ENCODE assay signal across 8 cellular contexts in the genomic region with DNA sequence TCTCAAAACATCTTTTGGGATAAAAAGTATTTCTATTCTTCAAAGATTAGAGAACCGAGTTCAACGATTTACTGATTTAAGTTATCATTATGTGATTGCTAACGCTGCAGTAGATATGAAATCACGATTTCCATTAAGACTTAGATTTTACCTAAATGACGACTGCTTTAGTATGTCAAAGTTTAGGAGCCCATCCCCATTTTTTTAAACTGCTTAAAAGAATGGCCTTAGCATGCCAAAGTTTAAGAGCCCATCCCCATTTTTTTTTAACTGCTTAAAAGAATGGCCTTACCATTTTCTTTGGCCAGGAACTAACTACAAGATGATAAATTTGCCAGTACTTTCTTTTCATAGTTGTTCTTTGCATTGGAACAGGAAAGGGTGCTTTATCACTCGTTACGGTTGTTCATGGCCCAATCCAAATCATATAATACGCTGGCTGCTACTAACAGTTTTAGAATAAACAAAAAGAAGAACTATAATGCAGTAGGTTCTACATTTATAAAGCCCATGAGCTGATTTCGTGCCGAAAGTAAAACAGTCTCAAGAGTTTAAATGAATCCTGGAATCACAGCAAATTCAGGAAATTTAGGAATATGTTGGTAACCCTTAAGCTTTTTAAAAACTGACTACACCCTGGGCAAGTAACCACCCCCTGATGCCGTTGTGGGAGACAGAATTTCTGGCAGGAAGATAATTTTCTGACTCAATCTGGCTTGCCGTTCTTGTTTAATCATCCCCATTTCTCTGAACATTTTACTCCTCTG. TPM values are rescaled to one million over a fixed set of nuclear protein-coding genes. Genes with fewer than 3 reads are reported as not detected.
DNase-seq lines count a peak whose midpoint lies in the region; ATAC-seq and TF ChIP-seq lines count a peak whose summit lies in the region.

No MANE protein-coding gene starts in this region.

- TF ChIP-seq RAD21 in HCT116 (IDR thresholded peaks at IDR 0.05; ENCODE audit: low read depth) = no peak

- intact Hi-C loops in HCT116 (cut with micrococcal nuclease) = loop anchor here (5.0 kb wide), 1 partner anchor 35 kb away; no protein-coding TSS in a partner anchor
- intact Hi-C loops in activated T-helper 1 cell treated with anti-CD3 and anti-CD28 coated beads, Interleukin-12 subunit alpha, Interleukin-12 subunit beta, Interleukin-2, Interleukin-4 antibody, amounts not matched to agents 30 ng/mL and 10 ng/mL and 1 ng/mL, durations not matched to agents 14 hours and 24 hours and 36 hours (cut with micrococcal nuclease) = loop anchor here (5.0 to 10.0 kb wide), 3 partner anchors 295 to 795 kb away; a partner anchor contains a TSS

- peaks cover 10 to 31% of the 10 kb centered on the region in 2 experiments for H3K4me1 ChIP-seq in HCT116 (ENCODE audit: control insufficient read depth in 1 of 2, insufficient read depth in 2 of 2, low read length in 2 of 2)
- H3K4me1 ChIP-seq in hepatocyte (ENCODE audit: insufficient read depth) = peaks cover 5% of the 10 kb centered on the region

- H3K36me3 Mint-ChIP-seq in activated T-helper 1 cell treated with anti-CD3 and anti-CD28 coated beads, Interleukin-12 subunit alpha, Interleukin-12 subunit beta, Interleukin-2, Interleukin-4 antibody, amounts not matched to agents 30 ng/mL and 10 ng/mL and 1 ng/mL, durations not matched to agents 14 hours and 24 hours and 36 hours (ENCODE audit: low read depth) = peaks cover 11% of the 10 kb centered on the region
- peaks cover 23 to 26% of the 10 kb centered on the region in 2 donors for H3K36me3 Mint-ChIP-seq in stimulated activated naive B cell treated with anti-CD40 and anti-IgM and Interleukin-4, amounts not matched to agents 10 μg/mL and 1 μg/mL and 100 μg/mL, for 72 hours

- peak overlapping the region; percentile 97 for H3K4me2 ChIP-seq in HCT116 (ENCODE audit: low read length)
- H3K4me2 ChIP-seq in hepatocyte = peak overlapping the region; percentile 75

- H3K27me3 Mint-ChIP-seq in activated T-helper 1 cell treated with anti-CD3 and anti-CD28 coated beads, Interleukin-12 subunit alpha, Interleukin-12 subunit beta, Interleukin-2, Interleukin-4 antibody, amounts not matched to agents 30 ng/mL and 10 ng/mL and 1 ng/mL, durations not matched to agents 14 hours and 24 hours and 36 hours (ENCODE audit: insufficient read depth) = peaks cover 6% of the 10 kb centered on the region
- no peaks in the 10 kb centered on the region for H3K27me3 Mint-ChIP-seq in stimulated activated naive B cell treated with anti-CD40 and anti-IgM and Interleukin-4, amounts not matched to agents 10 μg/mL and 1 μg/mL and 100 μg/mL, for 72 hours

- H3K27ac Mint-ChIP-seq in activated T-helper 1 cell treated with anti-CD3 and anti-CD28 coated beads, Interleukin-12 subunit alpha, Interleukin-12 subunit beta, Interleukin-2, Interleukin-4 antibody, amounts not matched to agents 30 ng/mL and 10 ng/mL and 1 ng/mL, durations not matched to agents 14 hours and 24 hours and 36 hours = peak overlapping the region; percentile 94
- H3K27ac Mint-ChIP-seq in stimulated activated naive B cell treated with anti-CD40 and anti-IgM and Interleukin-4, amounts not matched to agents 10 μg/mL and 1 μg/mL and 100 μg/mL, for 72 hours = peak overlapping the region; percentile 97

- CTCF ChIA-PET in HCT116 (lab: Charles Lee) = no interaction called here

- no peak for TF ChIP-seq POLR2A in HCT116 (IDR thresholded peaks at IDR 0.05; ENCODE audit: borderline replicate concordance, extremely low read depth, insufficient read depth, insufficient read length)

- H2AFZ ChIP-seq in HCT116 (ENCODE audit: low read depth, low read length, poor library complexity, severe bottlenecking) = peak overlapping the region; percentile 37
- H2AFZ ChIP-seq in hepatocyte = peak overlapping the region; percentile 59

- H3K4me3 ChIP-seq in HCT116 (replicated peaks in 1 of 2; ENCODE audit: low read depth in 1 of 2, low read length in 2 of 2) (peak overlapping the region; percentile 21 to 85), hepatocyte (peak overlapping the region; percentile 43)

- TSS peak; percentile 83 for BruUV-seq in HCT116 (replicated peaks; lab: Mats Ljungman, UMichigan)

- H3K9me3 ChIP-seq in HCT116 (ENCODE audit: control insufficient read depth in 1 of 2, insufficient read depth in 1 of 2, low read depth in 1 of 2, low read length in 2 of 2) (no peaks in the 10 kb centered on the region), hepatocyte (ENCODE audit: low read depth) (no peaks in the 10 kb centered on the region)

- H3K9ac ChIP-seq in HCT116 (ENCODE audit: low read length) = peak overlapping the region; percentile 56

- no peaks in the 10 kb centered on the region for H3K27me3 ChIP-seq in HCT116 (ENCODE audit: insufficient read depth, low read length)
- H3K27me3 ChIP-seq in hepatocyte = no peaks in the 10 kb centered on the region

- H4K20me1 ChIP-seq in HCT116 (ENCODE audit: insufficient read depth) (peaks cover 12% of the 10 kb centered on the region), hepatocyte (ENCODE audit: insufficient read depth, poor library complexity, severe bottlenecking) (peaks cover 32% of the 10 kb centered on the region)

- peak overlapping the region; percentile 82 for H3K4me3 Mint-ChIP-seq in activated T-helper 1 cell treated with anti-CD3 and anti-CD28 coated beads, Interleukin-12 subunit alpha, Interleukin-12 subunit beta, Interleukin-2, Interleukin-4 antibody, amounts not matched to agents 30 ng/mL and 10 ng/mL and 1 ng/mL, durations not matched to agents 14 hours and 24 hours and 36 hours
- peak overlapping the region; percentile 92 to 94 for H3K4me3 Mint-ChIP-seq in stimulated activated naive B cell treated with anti-CD40 and anti-IgM and Interleukin-4, amounts not matched to agents 10 μg/mL and 1 μg/mL and 100 μg/mL, for 72 hours

- H3K79me2 ChIP-seq in HCT116 (ENCODE audit: insufficient read depth, low read length) (peaks cover 35% of the 10 kb centered on the region), hepatocyte (peaks cover 54% of the 10 kb centered on the region)

- H3K36me3 ChIP-seq in HCT116 (ENCODE audit: control insufficient read depth in 1 of 2, insufficient read depth in 2 of 2, low read length in 2 of 2) (no peaks in the 10 kb centered on the region), hepatocyte (replicated peaks; ENCODE audit: insufficient read depth, low read depth) (peaks cover 4% of the 10 kb centered on the region)

- H3K4me1 Mint-ChIP-seq in activated T-helper 1 cell treated with anti-CD3 and anti-CD28 coated beads, Interleukin-12 subunit alpha, Interleukin-12 subunit beta, Interleukin-2, Interleukin-4 antibody, amounts not matched to agents 30 ng/mL and 10 ng/mL and 1 ng/mL, durations not matched to agents 14 hours and 24 hours and 36 hours (ENCODE audit: low read depth) = peaks cover 28% of the 10 kb centered on the region
- H3K4me1 Mint-ChIP-seq in stimulated activated naive B cell treated with anti-CD40 and anti-IgM and Interleukin-4, amounts not matched to agents 10 μg/mL and 1 μg/mL and 100 μg/mL, for 72 hours = peaks cover 3 to 20% of the 10 kb centered on the region in 2 donors

- H3K9me2 ChIP-seq in HCT116 (ENCODE audit: insufficient read depth) = no peaks in the 10 kb centered on the region
- H3K9me2 ChIP-seq in hepatocyte (replicated peaks; ENCODE audit: insufficient read depth) = no peaks in the 10 kb centered on the region

- WGBS in hepatocyte (ENCODE audit: low lambda C conversion rate, missing lambda C conversion rate) = 41% methylated on average over 12 of the region's 12 CpGs

- ATAC-seq in HCT116 (no peak), HG02973 (IDR thresholded peaks at IDR 0.05; ENCODE audit: unreplicated experiment) (no peak)
- ATAC-seq in stimulated activated naive B cell treated with anti-CD40 and anti-IgM and Interleukin-4, amounts not matched to agents 10 μg/mL and 1 μg/mL and 100 μg/mL, for 72 hours (replicated peaks) = no peak

- RAD21 ChIA-PET in HCT116 (lab: Charles Lee; ENCODE audit: low non-redundant PET in 1 of 2, low total read pairs in 2 of 2, uncharacterized antibody in 2 of 2, unreplicated experiment in 2 of 2) = no interaction called here

- peak overlapping the region; percentile 95; the same call in 1 of the 2 replicates for H3K27ac ChIP-seq in HCT116 (ENCODE audit: low read depth, low read length)
- H3K27ac ChIP-seq in hepatocyte = peak overlapping the region; percentile 99

- H3K9me3 Mint-ChIP-seq in activated T-helper 1 cell treated with anti-CD3 and anti-CD28 coated beads, Interleukin-12 subunit alpha, Interleukin-12 subunit beta, Interleukin-2, Interleukin-4 antibody, amounts not matched to agents 30 ng/mL and 10 ng/mL and 1 ng/mL, durations not matched to agents 14 hours and 24 hours and 36 hours = no peaks in the 10 kb centered on the region
- no peaks in the 10 kb centered on the region for H3K9me3 Mint-ChIP-seq in stimulated activated naive B cell treated with anti-CD40 and anti-IgM and Interleukin-4, amounts not matched to agents 10 μg/mL and 1 μg/mL and 100 μg/mL, for 72 hours

- TF ChIP-seq CTCF in HCT116 (IDR thresholded peaks at IDR 0.05 in 2 of 3, conservative IDR thresholded peaks at IDR 0.05 in 1 of 3; ENCODE audit: borderline replicate concordance in 1 of 3, insufficient read depth in 1 of 3, low read depth in 2 of 3, low read length in 2 of 3) (no peak), hepatocyte (IDR thresholded peaks at IDR 0.05; ENCODE audit: poor library complexity) (no peak)

- POLR2A ChIA-PET in HCT116 (lab: Charles Lee) = interaction anchor here (1.7 to 2.0 kb wide), 2 partner anchors 31 to 63 kb away, joined by 6 read pairs; no protein-coding TSS in a partner anchor

- DNase-seq in AG20443 (ENCODE audit: low spot score) (peak; percentile 71), HCT116 (ENCODE audit: low read depth, low spot score) (no peak), hepatocyte (ENCODE audit: low spot score) (peak; percentile 13), NCI-H345 treated with DMSO at 0.1 percent for 48 hours (lab: John Stamatoyannopoulos, UW; ENCODE audit: unreplicated experiment) (no peak), MV-4-11 (lab: John Stamatoyannopoulos, UW) (no peak)
- no peak for DNase-seq in activated T-helper 1 cell treated with anti-CD3 and anti-CD28 coated beads, Interleukin-12 subunit alpha, Interleukin-12 subunit beta, Interleukin-2, Interleukin-4 antibody, amounts not matched to agents 30 ng/mL and 10 ng/mL and 1 ng/mL, durations not matched to agents 14 hours and 24 hours and 36 hours (ENCODE audit: low spot score)
- no peak for DNase-seq in stimulated activated naive B cell treated with anti-CD40 and anti-IgM and Interleukin-4, amounts not matched to agents 10 μg/mL and 1 μg/mL and 100 μg/mL, for 72 hours

TF ChIP-seq in HCT116, 20 proteins besides CTCF, POLR2A, EP300 and RAD21:
- no peak for TF ChIP-seq ZNF274 (IDR thresholded peaks at IDR 0.05; ENCODE audit: low read depth, low read length)
TF ChIP-seq in HCT116: peak in this region for 0.

RNA-seq across cellular contexts. Expression of a gene that starts 0.9 kb away (rescaled TPM):
- 20.0 TPM for total RNA-seq in HCT116 (2021; ENCODE audit: unreplicated experiment)
- 10.4 and 11.7 TPM in 2 replicates for polyA plus RNA-seq in HCT116 (2012)
- 21.3 and 22.7 TPM in 2 replicates for total RNA-seq in activated T-helper 1 cell treated with anti-CD3 and anti-CD28 coated beads, Interleukin-12 subunit alpha, Interleukin-12 subunit beta, Interleukin-2, Interleukin-4 antibody, amounts not matched to agents 30 ng/mL and 10 ng/mL and 1 ng/mL, durations not matched to agents 14 hours and 24 hours and 36 hours
- total RNA-seq in hepatocyte = 25.0 and 34.9 TPM in 2 replicates
- 36.9 and 38.8 TPM in 2 replicates for polyA plus RNA-seq in hepatocyte

Comparison
In these comparisons a context has a peak if more than half of its experiments do, and no peak if none do; other contexts are left out.
1. DNase-seq: peak in AG20443 (single experiment) and hepatocyte (single experiment); none in HCT116 (single experiment), activated T-helper 1 cell treated with anti-CD3 and anti-CD28 coated beads, Interleukin-12 subunit alpha, Interleukin-12 subunit beta, Interleukin-2, Interleukin-4 antibody, amounts not matched to agents 30 ng/mL and 10 ng/mL and 1 ng/mL, durations not matched to agents 14 hours and 24 hours and 36 hours (single experiment), stimulated activated naive B cell treated with anti-CD40 and anti-IgM and Interleukin-4, amounts not matched to agents 10 μg/mL and 1 μg/mL and 100 μg/mL, for 72 hours (single experiment), NCI-H345 treated with DMSO at 0.1 percent for 48 hours (single experiment) and MV-4-11 (single experiment).